In the genomic region with DNA sequence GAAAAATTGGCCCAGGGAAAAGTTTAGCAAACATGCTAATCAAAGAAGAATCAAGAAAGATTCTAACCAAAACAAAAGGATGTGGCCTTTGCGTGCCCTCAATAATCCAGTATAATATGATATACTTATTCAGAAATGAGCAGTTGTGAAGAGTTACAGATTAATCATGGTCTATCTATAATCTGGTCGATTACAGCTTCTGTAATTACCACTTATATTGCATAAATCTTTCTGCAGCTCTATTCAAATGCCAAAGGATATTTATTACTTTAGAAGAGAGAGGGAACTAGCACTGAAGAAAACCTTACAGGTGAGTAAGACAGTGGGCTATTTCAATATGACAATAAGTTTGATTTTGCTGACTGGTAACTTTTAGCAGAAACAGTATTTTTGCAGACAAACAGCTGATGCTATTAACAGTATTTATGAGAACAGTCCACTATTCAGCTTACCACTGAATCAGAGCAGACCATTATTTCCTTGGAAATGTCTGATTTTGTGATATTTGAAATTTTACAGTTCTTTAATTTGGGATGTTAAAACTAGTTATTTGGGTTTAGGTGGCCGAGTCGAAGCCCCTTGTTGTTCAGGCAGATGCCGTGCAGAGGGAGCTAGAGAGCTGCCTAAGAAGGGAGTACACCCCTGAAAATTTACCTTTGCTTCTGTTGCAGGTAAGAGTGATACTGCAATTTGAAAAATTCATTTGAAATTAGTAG, we compare ENCODE assay signal across 8 cellular contexts.
DNase-seq lines count a peak whose midpoint lies in the region; ATAC-seq and TF ChIP-seq lines count a peak whose summit lies in the region.

No MANE protein-coding gene starts in this region.

- no peak overlapping the region for H3K9ac ChIP-seq in DND-41 (ENCODE audit: low read depth, low read length)

- H3K9me3 ChIP-seq in DND-41 (ENCODE audit: insufficient read depth, low read length, severe bottlenecking) (peaks cover 4% of the 10 kb centered on the region), right atrium auricular region (peaks cover 0 to 3% of the 10 kb centered on the region in 2 donors), sigmoid colon (no peaks in the 10 kb centered on the region)

- H3K79me2 ChIP-seq in DND-41 (ENCODE audit: insufficient read depth, low read length), result no peaks in the 10 kb centered on the region

- H3K4me3 ChIP-seq in DND-41 (ENCODE audit: low read depth in 1 of 2, low read length in 2 of 2), result no peak overlapping the region
- H3K4me3 ChIP-seq in right atrium auricular region, result no peak overlapping the region
- H3K4me3 ChIP-seq in sigmoid colon, result no peak overlapping the region

- 8 to 23% methylated on average over 5 of the region's 5 CpGs for WGBS in sigmoid colon, 2 donors

- peaks cover 10% of the 10 kb centered on the region for H3K9me3 Mint-ChIP-seq in activated naive CD8-positive, alpha-beta T cell treated with anti-CD3 and anti-CD28 coated beads for 36 hours

- H4K20me1 ChIP-seq in DND-41 (ENCODE audit: insufficient read depth, low read length), result no peaks in the 10 kb centered on the region

- TF ChIP-seq CTCF in DND-41 (IDR thresholded peaks at IDR 0.05; ENCODE audit: borderline replicate concordance, extremely low read depth, low read length, poor library complexity, severe bottlenecking), result peak; percentile 81
- TF ChIP-seq CTCF in right atrium auricular region (IDR thresholded peaks at IDR 0.05), result peak; percentile 77 to 95
- peak; percentile 59 to 92 (median 82) for TF ChIP-seq CTCF in sigmoid colon (IDR thresholded peaks at IDR 0.05)

- H3K4me1 ChIP-seq in DND-41 (ENCODE audit: insufficient read depth, low read length) (no peaks in the 10 kb centered on the region), right atrium auricular region (no peaks in the 10 kb centered on the region), sigmoid colon (no peaks in the 10 kb centered on the region)

- H3K27me3 ChIP-seq in DND-41 (ENCODE audit: insufficient read depth, low read length, poor library complexity) (peaks cover 5% of the 10 kb centered on the region), right atrium auricular region (no peaks in the 10 kb centered on the region), sigmoid colon (no peaks in the 10 kb centered on the region)

- no peaks in the 10 kb centered on the region for H3K36me3 ChIP-seq in DND-41 (ENCODE audit: insufficient read depth, low read length)
- no peaks in the 10 kb centered on the region for H3K36me3 ChIP-seq in right atrium auricular region
- H3K36me3 ChIP-seq in sigmoid colon, result no peaks in the 10 kb centered on the region

- no peak for TF ChIP-seq EP300 in sigmoid colon (IDR thresholded peaks at IDR 0.05)

- peaks cover 9% of the 10 kb centered on the region for H3K27me3 Mint-ChIP-seq in activated naive CD8-positive, alpha-beta T cell treated with anti-CD3 and anti-CD28 coated beads for 36 hours

- in situ Hi-C loops in KBM-7 (cut with MboI; ENCODE audit: low pct_unique_long_range_greater_than_20kb, low sequenced_read_pairs), result loop anchor here (25.0 kb wide), 1 partner anchor 200 kb away; a partner anchor contains a TSS

- DNase-seq in DND-41 (peak; percentile 32), KBM-7 (peak; percentile 72), SKM-1 (lab: John Stamatoyannopoulos, UW; ENCODE audit: unreplicated experiment) (peak; percentile 67), right atrium auricular region (ENCODE audit: low spot score) (no peak), sigmoid colon (peak; percentile 66), OCI-M2 (lab: John Stamatoyannopoulos, UW; ENCODE audit: unreplicated experiment) (no peak)
- peak; percentile 40 for DNase-seq in activated naive CD8-positive, alpha-beta T cell treated with anti-CD3 and anti-CD28 coated beads for 36 hours

- no peak for TF ChIP-seq POLR2A in sigmoid colon (IDR thresholded peaks at IDR 0.05)

- no peak overlapping the region for H3K4me3 Mint-ChIP-seq in activated naive CD8-positive, alpha-beta T cell treated with anti-CD3 and anti-CD28 coated beads for 36 hours

- H3K4me2 ChIP-seq in DND-41 (ENCODE audit: insufficient read depth, low read length), result no peak overlapping the region

- H3K4me1 Mint-ChIP-seq in activated naive CD8-positive, alpha-beta T cell treated with anti-CD3 and anti-CD28 coated beads for 36 hours, result no peaks in the 10 kb centered on the region

- no peak overlapping the region for H3K27ac Mint-ChIP-seq in activated naive CD8-positive, alpha-beta T cell treated with anti-CD3 and anti-CD28 coated beads for 36 hours

- ATAC-seq in DND-41 (ENCODE audit: insufficient read depth, low read depth), result no peak
- ATAC-seq in HG03521 (IDR thresholded peaks at IDR 0.05; ENCODE audit: unreplicated experiment), result no peak

- H2AFZ ChIP-seq in DND-41 (ENCODE audit: low read depth, low read length), result no peak overlapping the region

- H3K27ac ChIP-seq in DND-41 (ENCODE audit: low read length) (no peak overlapping the region), right atrium auricular region (no peak overlapping the region), sigmoid colon (no peak overlapping the region)

- H3K36me3 Mint-ChIP-seq in activated naive CD8-positive, alpha-beta T cell treated with anti-CD3 and anti-CD28 coated beads for 36 hours, result peaks cover 5% of the 10 kb centered on the region

- intact Hi-C loops in sigmoid colon (cut with DNase I), result loop anchor here (1.0 to 5.0 kb wide), 3 partner anchors 110 to 210 kb away; no protein-coding TSS in a partner anchor

Comparison
In these comparisons a context has a peak if more than half of its experiments do, and no peak if none do; other contexts are left out.
1. DNase-seq: peak in DND-41 (single experiment), KBM-7 (single experiment), SKM-1 (single experiment), activated naive CD8-positive, alpha-beta T cell treated with anti-CD3 and anti-CD28 coated beads for 36 hours (single experiment) and sigmoid colon (single experiment); none in right atrium auricular region (single experiment) and OCI-M2 (single experiment).
2. Peak in every context shown above with its lines, with median percentiles within 50 percentile points of each other: CTCF ChIP-seq.